8 cellular contexts compared by ENCODE assay signal in genomic region chr5:169701910-169702451, GRCh38.
DNase-seq lines count a peak whose midpoint lies in the region; ATAC-seq, FAIRE-seq and TF ChIP-seq lines count a peak whose summit lies in the region.

No MANE protein-coding gene starts in this region.

- intact Hi-C loops in Calu3 (cut with micrococcal nuclease; ENCODE audit: unreplicated experiment): loop anchor here (1.0 to 10.0 kb wide), 5 partner anchors 125 to 515 kb away; partner anchors contain the start of gene INSYN2B

- no peak overlapping the region for H3K4me3 Mint-ChIP-seq in Calu3 (ENCODE audit: low read depth, unreplicated experiment)

- no TSS peak for BruUV-seq in Calu3 (replicated peaks; lab: Mats Ljungman, UMichigan)

- H3K36me3 Mint-ChIP-seq in Calu3 (ENCODE audit: insufficient read depth, unreplicated experiment): no peaks in the 10 kb centered on the region

- CTCF ChIA-PET in Calu3 (lab: Charles Lee): interaction anchor here (0.8 to 2.9 kb wide), 7 partner anchors 8 to 514 kb away, joined by 3 to 22 read pairs (median 3); partner anchors contain the start of gene INSYN2B

- peaks cover under 1% of the 10 kb centered on the region for H3K4me1 Mint-ChIP-seq in Calu3 (ENCODE audit: low read depth, unreplicated experiment)

- DNase-seq in ELR (ENCODE audit: low read depth): peak; percentile 74
- no peak for DNase-seq in LNCaP clone FGC (ENCODE audit: low read depth)
- DNase-seq in bronchial epithelial cell (ENCODE audit: low read depth): peak; percentile 45
- peak; percentile 50 for DNase-seq in myocyte (ENCODE audit: low read depth)
- no peak for DNase-seq in Calu3
- DNase-seq in activated CD4-positive, CD25-positive, alpha-beta regulatory T cell treated with anti-CD3 and anti-CD28 coated beads, Interleukin-2, amount 50 U/mL, for 72 hours: no peak

- FAIRE-seq in bronchial epithelial cell (lab: Jason Lieb, UNC): no peak

- ATAC-seq in GM19035 (IDR thresholded peaks at IDR 0.05; ENCODE audit: unreplicated experiment): no peak
- no peak for ATAC-seq in HG03025 (IDR thresholded peaks at IDR 0.05; ENCODE audit: low FRiP score, unreplicated experiment)

- no peaks in the 10 kb centered on the region for H3K9me3 Mint-ChIP-seq in Calu3 (ENCODE audit: low read depth, unreplicated experiment)

- no peaks in the 10 kb centered on the region for H3K27me3 ChIP-seq in bronchial epithelial cell (ENCODE audit: control insufficient read depth, insufficient read depth, low read length)

- H3K4me3 ChIP-seq in LNCaP clone FGC (ENCODE audit: low read depth, low read length) (no peak overlapping the region), bronchial epithelial cell (ENCODE audit: low read depth, low read length) (no peak overlapping the region)

- peaks cover 47% of the 10 kb centered on the region for H3K27me3 Mint-ChIP-seq in Calu3 (ENCODE audit: unreplicated experiment)

- H3K27ac Mint-ChIP-seq in Calu3 (ENCODE audit: unreplicated experiment): no peak overlapping the region

- no peaks in the 10 kb centered on the region for H3K36me3 ChIP-seq in bronchial epithelial cell (ENCODE audit: control insufficient read depth, insufficient read depth, low read length)

- TF ChIP-seq CTCF in LNCaP clone FGC (IDR thresholded peaks at IDR 0.05; ENCODE audit: control insufficient read depth, extremely low read depth, insufficient read depth): peak; percentile 61
- TF ChIP-seq CTCF in bronchial epithelial cell (IDR thresholded peaks at IDR 0.05; ENCODE audit: insufficient read depth, low read length, severe bottlenecking): peak; percentile 53
- TF ChIP-seq CTCF in Calu3 (IDR thresholded peaks at IDR 0.05; ENCODE audit: unreplicated experiment): no peak

Comparison
In these comparisons a context has a peak if more than half of its experiments do, and no peak if none do; other contexts are left out.
1. DNase-seq: peak in ELR (single experiment), bronchial epithelial cell (single experiment) and myocyte (single experiment); none in LNCaP clone FGC (single experiment), Calu3 (single experiment) and activated CD4-positive, CD25-positive, alpha-beta regulatory T cell treated with anti-CD3 and anti-CD28 coated beads, Interleukin-2, amount 50 U/mL, for 72 hours (single experiment).